In the genomic region with DNA sequence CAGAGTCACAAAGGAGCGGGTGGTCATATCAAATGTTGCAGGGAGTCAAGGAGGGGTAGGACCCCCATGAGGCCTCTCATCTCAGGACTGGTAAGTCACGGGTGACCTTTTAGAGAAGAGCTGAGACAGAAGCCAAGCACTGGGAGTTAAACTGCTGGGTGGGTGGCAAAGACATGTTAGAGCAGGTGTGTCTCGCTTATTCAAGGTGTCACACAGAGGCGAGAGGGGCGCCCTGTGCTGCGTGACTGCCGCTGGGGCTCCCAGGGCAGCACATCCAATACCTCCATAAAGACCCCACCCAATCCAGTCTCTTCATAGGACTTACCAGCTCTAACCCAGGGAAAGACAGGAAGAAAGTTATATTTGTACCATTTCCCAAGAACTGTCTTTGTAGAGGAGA, we compare ENCODE assay signal across 33 cellular contexts. TPM values are rescaled to one million over a fixed set of nuclear protein-coding genes. Genes with fewer than 3 reads are reported as not detected.
"Had no signal": no experiment of that assay in that cellular context is flagged by ENCODE, and none has a peak within 500 bp of the region (broad histone marks: within the 10 kb centered on the region; RNA-seq: fewer than 3 reads in every experiment).

No MANE protein-coding gene starts in this region.

- H3K9me3 ChIP-seq: adrenal gland, mucosa of descending colon, pancreas, prostate gland, tibial nerve, uterus had no signal

- ATAC-seq: activated T-cell treated with anti-CD3 and anti-CD28 coated beads, Interleukin-2, amount 50 U/mL, for 72 hours; effector memory CD8-positive, alpha-beta T cell; mucosa of descending colon; stimulated activated memory B cell treated with anti-CD40 and anti-IgM and Interleukin-4, amounts not matched to agents 10 μg/mL and 1 μg/mL and 100 μg/mL, for 72 hours; stimulated activated naive CD8-positive, alpha-beta T cell treated with anti-CD3 and anti-CD28 coated beads, Interleukin-15, amount 100 ng/mL, for 72 hours had no signal

- H3K27me3 ChIP-seq: cardiac muscle cell, pancreas, tibial nerve, uterus had no signal

- H3K4me3 Mint-ChIP-seq: activated naive CD8-positive, alpha-beta T cell treated with anti-CD3 and anti-CD28 coated beads for 36 hours; activated T-cell treated with anti-CD3 and anti-CD28 coated beads, Interleukin-2, amount 50 U/mL, for 72 hours; effector memory CD8-positive, alpha-beta T cell; stimulated activated memory B cell treated with anti-CD40 and anti-IgM and Interleukin-4, amounts not matched to agents 10 μg/mL and 1 μg/mL and 100 μg/mL, for 72 hours; stimulated activated naive CD8-positive, alpha-beta T cell treated with anti-CD3 and anti-CD28 coated beads, Interleukin-15, amount 100 ng/mL, for 72 hours had no signal

- H3K27ac ChIP-seq: adrenal gland, cardiac muscle cell, pancreas, prostate gland, skin epidermis, uterus, VCaP had no signal

- H3K36me3 ChIP-seq: adrenal gland, cardiac muscle cell, pancreas, prostate gland, tibial nerve, uterus had no signal

- H3K9me3 Mint-ChIP-seq: activated naive CD8-positive, alpha-beta T cell treated with anti-CD3 and anti-CD28 coated beads for 36 hours; activated T-cell treated with anti-CD3 and anti-CD28 coated beads, Interleukin-2, amount 50 U/mL, for 72 hours; effector memory CD8-positive, alpha-beta T cell; stimulated activated memory B cell treated with anti-CD40 and anti-IgM and Interleukin-4, amounts not matched to agents 10 μg/mL and 1 μg/mL and 100 μg/mL, for 72 hours had no signal

- H3K4me3 ChIP-seq: adrenal gland, cardiac muscle cell, mucosa of descending colon, pancreas, prostate gland, skin epidermis, tibial nerve, uterus had no signal

- H3K36me3 Mint-ChIP-seq: activated naive CD8-positive, alpha-beta T cell treated with anti-CD3 and anti-CD28 coated beads for 36 hours; brain; stimulated activated memory B cell treated with anti-CD40 and anti-IgM and Interleukin-4, amounts not matched to agents 10 μg/mL and 1 μg/mL and 100 μg/mL, for 72 hours had no signal

- DNase-seq: activated CD4-positive, alpha-beta T cell treated with anti-CD3 and anti-CD28 coated beads for 4 hours; activated CD4-positive, alpha-beta T cell treated with anti-CD3 and anti-CD28 coated beads, Interleukin-2, amount 50 U/mL, for 4 hours; activated naive CD4-positive, alpha-beta T cell treated with Interleukin-2 at 50 U/mL for 16 hours; activated naive CD8-positive, alpha-beta T cell treated with anti-CD3 and anti-CD28 coated beads for 36 hours; activated T-cell treated with anti-CD3 and anti-CD28 coated beads for 4 hours; activated T-cell treated with anti-CD3 and anti-CD28 coated beads, Interleukin-2, amount 50 U/mL, for 72 hours; adrenal gland; aorta; cortex of kidney; effector memory CD8-positive, alpha-beta T cell; erythroblast; head of caudate nucleus; mucosa of descending colon; stimulated activated CD4-positive, alpha-beta T cell treated with anti-CD3 and anti-CD28 coated beads, Interleukin-12 subunit alpha, Interleukin-12 subunit beta, amount 100 ng/mL, for 4 hours; stimulated activated CD4-positive, alpha-beta T cell treated with anti-CD3 and anti-CD28 coated beads, Interleukin-4, amount 100 ng/mL, for 24 hours; stimulated activated naive CD8-positive, alpha-beta T cell treated with anti-CD3 and anti-CD28 coated beads, Interleukin-15, amount 100 ng/mL, for 72 hours; substantia nigra; T-helper 9 cell; uterus had no signal

- H3K4me1 ChIP-seq: adrenal gland, prostate gland, uterus had no signal

- H3K27ac Mint-ChIP-seq: activated naive CD8-positive, alpha-beta T cell treated with anti-CD3 and anti-CD28 coated beads for 36 hours; activated T-cell treated with anti-CD3 and anti-CD28 coated beads, Interleukin-2, amount 50 U/mL, for 72 hours; effector memory CD8-positive, alpha-beta T cell; stimulated activated memory B cell treated with anti-CD40 and anti-IgM and Interleukin-4, amounts not matched to agents 10 μg/mL and 1 μg/mL and 100 μg/mL, for 72 hours; stimulated activated naive CD8-positive, alpha-beta T cell treated with anti-CD3 and anti-CD28 coated beads, Interleukin-15, amount 100 ng/mL, for 72 hours had no signal

- H3K4me1 Mint-ChIP-seq: activated naive CD8-positive, alpha-beta T cell treated with anti-CD3 and anti-CD28 coated beads for 36 hours; stimulated activated memory B cell treated with anti-CD40 and anti-IgM and Interleukin-4, amounts not matched to agents 10 μg/mL and 1 μg/mL and 100 μg/mL, for 72 hours; stimulated activated naive CD8-positive, alpha-beta T cell treated with anti-CD3 and anti-CD28 coated beads, Interleukin-15, amount 100 ng/mL, for 72 hours had no signal

RNA-seq across cellular contexts. Expression of gene CASQ2, which starts 15.1 kb away (rescaled TPM):
- total RNA-seq: activated naive CD8-positive, alpha-beta T cell treated with anti-CD3 and anti-CD28 coated beads for 36 hours; activated T-cell treated with anti-CD3 and anti-CD28 coated beads, Interleukin-2, amount 50 U/mL, for 72 hours; fibroblast of lung; fibroblast of villous mesenchyme; kidney epithelial cell; lung microvascular endothelial cell; T-helper 1 cell treated with Interleukin-12 subunit alpha and Interleukin-12 subunit beta and Interleukin-4 antibody, amounts not matched to agents 30 ng/mL and 1 ng/mL, for 36 hours had no signal
- polyA plus RNA-seq: neural cell had no signal
